In genomic region chr9:37800631-37801286, GRCh38 we compare ENCODE assay signal across 8 cellular contexts. TPM values are rescaled to one million over a fixed set of nuclear protein-coding genes. Genes with fewer than 3 reads are reported as not detected.
A peak's percentile ranks its signal among the peaks of the same experiment; 100 is the strongest.
DNase-seq lines count a peak whose midpoint lies in the region; ATAC-seq and TF ChIP-seq lines count a peak whose summit lies in the region.

Gene DCAF10 (plus strand): TSS chr9:37800797. CDS start chr9:37800867, 70 bp downstream.

- peaks cover 6% of the 10 kb centered on the region; the same call in 1 of the 2 replicates for H3K36me3 ChIP-seq in DND-41 (ENCODE audit: insufficient read depth, low read length)
- no peaks in the 10 kb centered on the region for H3K36me3 ChIP-seq in neural progenitor cell

- peak within 1 kb of the TSS; percentile 98 for H3K4me3 Mint-ChIP-seq in neural progenitor cell

- H3K4me2 ChIP-seq in DND-41 (ENCODE audit: insufficient read depth, low read length) = peak within 1 kb of the TSS; percentile 97
- H3K4me2 ChIP-seq in neural progenitor cell = peak within 1 kb of the TSS; percentile 82

- H3K9me3 Mint-ChIP-seq in neural progenitor cell = no peaks in the 10 kb centered on the region

- TF ChIP-seq CTCF in DND-41 (IDR thresholded peaks at IDR 0.05; ENCODE audit: borderline replicate concordance, extremely low read depth, low read length, poor library complexity, severe bottlenecking) (no peak), RWPE1 (conservative IDR thresholded peaks at IDR 0.05; ENCODE audit: low read depth) (no peak), foreskin fibroblast (IDR thresholded peaks at IDR 0.05; ENCODE audit: low read depth, low read length) (no peak), neural progenitor cell (IDR thresholded peaks at IDR 0.05) (no peak)

- H3K27ac ChIP-seq in DND-41 (ENCODE audit: low read length) (peak within 1 kb of the TSS; percentile 88), RWPE1 (peak within 1 kb of the TSS; percentile 84), neural progenitor cell (peak within 1 kb of the TSS; percentile 65)

- H2AFZ ChIP-seq in DND-41 (ENCODE audit: low read depth, low read length) = peak within 1 kb of the TSS; percentile 97
- peak within 1 kb of the TSS; percentile 96 for H2AFZ ChIP-seq in neural progenitor cell (replicated peaks)

- H3K9ac ChIP-seq in DND-41 (ENCODE audit: low read depth, low read length) = peak within 1 kb of the TSS; percentile 85
- H3K9ac ChIP-seq in neural progenitor cell = peak within 1 kb of the TSS; percentile 68

- H3K27ac Mint-ChIP-seq in neural progenitor cell = peak within 1 kb of the TSS; percentile 97

- ATAC-seq in DND-41 (ENCODE audit: insufficient read depth, low read depth) (peak; percentile 79), GM21576 (IDR thresholded peaks at IDR 0.05; ENCODE audit: unreplicated experiment) (peak; percentile 66)

- H3F3A ChIP-seq in neural progenitor cell (ENCODE audit: low read depth) = peaks cover 14% of the 10 kb centered on the region

- H3K4me3 ChIP-seq in DND-41 (ENCODE audit: low read depth in 1 of 2, low read length in 2 of 2) (peak within 1 kb of the TSS; percentile 51 to 95), foreskin fibroblast (ENCODE audit: low read depth in 1 of 2, low read length in 2 of 2) (peak within 1 kb of the TSS; percentile 90 to 97), neural progenitor cell (peak within 1 kb of the TSS; percentile 72)

- no peak for TF ChIP-seq RAD21 in Ishikawa (IDR thresholded peaks at IDR 0.05; ENCODE audit: low read depth)

- H3K9me3 ChIP-seq in DND-41 (ENCODE audit: insufficient read depth, low read length, severe bottlenecking) (no peaks in the 10 kb centered on the region), neural progenitor cell (ENCODE audit: low read depth) (no peaks in the 10 kb centered on the region)

- H3K27me3 ChIP-seq in DND-41 (ENCODE audit: insufficient read depth, low read length, poor library complexity) (no peaks in the 10 kb centered on the region), neural progenitor cell (peaks cover 6% of the 10 kb centered on the region)

- peaks cover 57% of the 10 kb centered on the region for H3K79me2 ChIP-seq in DND-41 (ENCODE audit: insufficient read depth, low read length)
- H3K79me2 ChIP-seq in neural progenitor cell (ENCODE audit: low read depth) = peaks cover 43% of the 10 kb centered on the region

- POLR2A ChIA-PET in RWPE1 (lab: Yijun Ruan, JAX; ENCODE audit: low non-redundant PET) = interaction anchor here (0.6 to 0.9 kb wide), 2 partner anchors 15 to 700 kb away, joined by 3 read pairs; partner anchors contain the start of gene EXOSC3

- H3K36me3 Mint-ChIP-seq in neural progenitor cell = peaks cover 2% of the 10 kb centered on the region

- peaks cover 16% of the 10 kb centered on the region for H3K4me1 Mint-ChIP-seq in neural progenitor cell

- H4K20me1 ChIP-seq in DND-41 (ENCODE audit: insufficient read depth, low read length) = peaks cover 20% of the 10 kb centered on the region
- H4K20me1 ChIP-seq in neural progenitor cell (ENCODE audit: low read depth) = peaks cover 28% of the 10 kb centered on the region

- H3K4me1 ChIP-seq in DND-41 (ENCODE audit: insufficient read depth, low read length) = peaks cover 34% of the 10 kb centered on the region
- peaks cover 18% of the 10 kb centered on the region for H3K4me1 ChIP-seq in neural progenitor cell

- DNase-seq in DND-41 (peak; percentile 86), RWPE1 (ENCODE audit: low spot score) (peak; percentile 70), activated gamma-delta T cell (lab: John Stamatoyannopoulos, UW) (peak; percentile 83), foreskin fibroblast (peak; percentile 84 to 95), neural progenitor cell (ENCODE audit: low spot score) (peak; percentile 92), stromal cell of bone marrow (ENCODE audit: low read depth) (peak; percentile 63)

- H3K27me3 Mint-ChIP-seq in neural progenitor cell (ENCODE audit: insufficient read depth, low read depth) = peaks cover 2% of the 10 kb centered on the region

- CTCF ChIA-PET in RWPE1 (lab: Yijun Ruan, JAX) = interaction anchor here (0.7 to 0.9 kb wide), 2 partner anchors 11 to 166 kb away, joined by 3 read pairs; no protein-coding TSS in a partner anchor

- TF ChIP-seq EP300 in Ishikawa (IDR thresholded peaks at IDR 0.05; ENCODE audit: borderline replicate concordance) = peak; percentile 56; the same call in 1 of the 2 replicates

TF ChIP-seq in Ishikawa, 13 proteins besides CTCF, POLR2A, EP300 and RAD21:
- TF ChIP-seq NFIC (IDR thresholded peaks at IDR 0.05) = peak; percentile 51
- peak; percentile 38 for TF ChIP-seq CREB1 (IDR thresholded peaks at IDR 0.05; ENCODE audit: low read depth)
- peak; percentile 84 for TF ChIP-seq MAX (IDR thresholded peaks at IDR 0.05)
- TF ChIP-seq, protein P1, sequence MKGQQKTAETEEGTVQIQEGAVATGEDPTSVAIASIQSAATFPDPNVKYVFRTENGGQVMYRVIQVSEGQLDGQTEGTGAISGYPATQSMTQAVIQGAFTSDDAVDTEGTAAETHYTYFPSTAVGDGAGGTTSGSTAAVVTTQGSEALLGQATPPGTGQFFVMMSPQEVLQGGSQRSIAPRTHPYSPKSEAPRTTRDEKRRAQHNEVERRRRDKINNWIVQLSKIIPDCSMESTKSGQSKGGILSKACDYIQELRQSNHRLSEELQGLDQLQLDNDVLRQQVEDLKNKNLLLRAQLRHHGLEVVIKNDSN (IDR thresholded peaks at IDR 0.05) = peak; percentile 70; the same call in 1 of the 2 replicates
- TF ChIP-seq EGR1 (IDR thresholded peaks at IDR 0.05) = peak; percentile 81
- TF ChIP-seq FOXM1 (IDR thresholded peaks at IDR 0.05; ENCODE audit: borderline replicate concordance, low read depth) = peak; percentile 59
- TF ChIP-seq YY1 (IDR thresholded peaks at IDR 0.05; ENCODE audit: low read depth) = peak; percentile 83; the same call in 1 of the 2 replicates
- peak; percentile 89; the same call in 1 of the 2 replicates for TF ChIP-seq ZBTB7A (IDR thresholded peaks at IDR 0.05; ENCODE audit: low read depth)
- peak; percentile 58 for TF ChIP-seq TEAD4 (IDR thresholded peaks at IDR 0.05)
- peak; percentile 43; the same call in 1 of the 2 replicates for TF ChIP-seq CEBPB (IDR thresholded peaks at IDR 0.05)
- peak; percentile 97 for TF ChIP-seq TAF1 (IDR thresholded peaks at IDR 0.05; ENCODE audit: low read depth)
- peak; percentile 85; the same call in 1 of the 2 replicates for TF ChIP-seq TCF12 (IDR thresholded peaks at IDR 0.05; ENCODE audit: low read depth)
- TF ChIP-seq, protein P2, sequence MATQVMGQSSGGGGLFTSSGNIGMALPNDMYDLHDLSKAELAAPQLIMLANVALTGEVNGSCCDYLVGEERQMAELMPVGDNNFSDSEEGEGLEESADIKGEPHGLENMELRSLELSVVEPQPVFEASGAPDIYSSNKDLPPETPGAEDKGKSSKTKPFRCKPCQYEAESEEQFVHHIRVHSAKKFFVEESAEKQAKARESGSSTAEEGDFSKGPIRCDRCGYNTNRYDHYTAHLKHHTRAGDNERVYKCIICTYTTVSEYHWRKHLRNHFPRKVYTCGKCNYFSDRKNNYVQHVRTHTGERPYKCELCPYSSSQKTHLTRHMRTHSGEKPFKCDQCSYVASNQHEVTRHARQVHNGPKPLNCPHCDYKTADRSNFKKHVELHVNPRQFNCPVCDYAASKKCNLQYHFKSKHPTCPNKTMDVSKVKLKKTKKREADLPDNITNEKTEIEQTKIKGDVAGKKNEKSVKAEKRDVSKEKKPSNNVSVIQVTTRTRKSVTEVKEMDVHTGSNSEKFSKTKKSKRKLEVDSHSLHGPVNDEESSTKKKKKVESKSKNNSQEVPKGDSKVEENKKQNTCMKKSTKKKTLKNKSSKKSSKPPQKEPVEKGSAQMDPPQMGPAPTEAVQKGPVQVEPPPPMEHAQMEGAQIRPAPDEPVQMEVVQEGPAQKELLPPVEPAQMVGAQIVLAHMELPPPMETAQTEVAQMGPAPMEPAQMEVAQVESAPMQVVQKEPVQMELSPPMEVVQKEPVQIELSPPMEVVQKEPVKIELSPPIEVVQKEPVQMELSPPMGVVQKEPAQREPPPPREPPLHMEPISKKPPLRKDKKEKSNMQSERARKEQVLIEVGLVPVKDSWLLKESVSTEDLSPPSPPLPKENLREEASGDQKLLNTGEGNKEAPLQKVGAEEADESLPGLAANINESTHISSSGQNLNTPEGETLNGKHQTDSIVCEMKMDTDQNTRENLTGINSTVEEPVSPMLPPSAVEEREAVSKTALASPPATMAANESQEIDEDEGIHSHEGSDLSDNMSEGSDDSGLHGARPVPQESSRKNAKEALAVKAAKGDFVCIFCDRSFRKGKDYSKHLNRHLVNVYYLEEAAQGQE (IDR thresholded peaks at IDR 0.05; ENCODE audit: low read depth) = no peak
TF ChIP-seq in Ishikawa: peak in this region for 12.

RNA-seq across cellular contexts. Expression of gene DCAF10, which starts in this region (rescaled TPM):
- total RNA-seq in neural progenitor cell (ENCODE audit: low replicate concordance) = 15.8 and 21.0 TPM in 2 replicates

Comparison
In these comparisons a context has a peak if more than half of its experiments do, and no peak if none do; other contexts are left out.
1. Peak in every context shown above with its lines: DNase-seq, ATAC-seq, H3K4me3 ChIP-seq and H3K27ac ChIP-seq.